Comparison of ENCODE assay signal across 1 cellular context in genomic region chr6:129749749-129750120, GRCh38.
TF ChIP-seq lines count a peak whose summit lies in the region.

No MANE protein-coding gene starts in this region.

TF ChIP-seq in HCT116, 20 proteins besides CTCF, POLR2A, EP300 and RAD21 (continued from another document):
- TF ChIP-seq, protein P1, sequence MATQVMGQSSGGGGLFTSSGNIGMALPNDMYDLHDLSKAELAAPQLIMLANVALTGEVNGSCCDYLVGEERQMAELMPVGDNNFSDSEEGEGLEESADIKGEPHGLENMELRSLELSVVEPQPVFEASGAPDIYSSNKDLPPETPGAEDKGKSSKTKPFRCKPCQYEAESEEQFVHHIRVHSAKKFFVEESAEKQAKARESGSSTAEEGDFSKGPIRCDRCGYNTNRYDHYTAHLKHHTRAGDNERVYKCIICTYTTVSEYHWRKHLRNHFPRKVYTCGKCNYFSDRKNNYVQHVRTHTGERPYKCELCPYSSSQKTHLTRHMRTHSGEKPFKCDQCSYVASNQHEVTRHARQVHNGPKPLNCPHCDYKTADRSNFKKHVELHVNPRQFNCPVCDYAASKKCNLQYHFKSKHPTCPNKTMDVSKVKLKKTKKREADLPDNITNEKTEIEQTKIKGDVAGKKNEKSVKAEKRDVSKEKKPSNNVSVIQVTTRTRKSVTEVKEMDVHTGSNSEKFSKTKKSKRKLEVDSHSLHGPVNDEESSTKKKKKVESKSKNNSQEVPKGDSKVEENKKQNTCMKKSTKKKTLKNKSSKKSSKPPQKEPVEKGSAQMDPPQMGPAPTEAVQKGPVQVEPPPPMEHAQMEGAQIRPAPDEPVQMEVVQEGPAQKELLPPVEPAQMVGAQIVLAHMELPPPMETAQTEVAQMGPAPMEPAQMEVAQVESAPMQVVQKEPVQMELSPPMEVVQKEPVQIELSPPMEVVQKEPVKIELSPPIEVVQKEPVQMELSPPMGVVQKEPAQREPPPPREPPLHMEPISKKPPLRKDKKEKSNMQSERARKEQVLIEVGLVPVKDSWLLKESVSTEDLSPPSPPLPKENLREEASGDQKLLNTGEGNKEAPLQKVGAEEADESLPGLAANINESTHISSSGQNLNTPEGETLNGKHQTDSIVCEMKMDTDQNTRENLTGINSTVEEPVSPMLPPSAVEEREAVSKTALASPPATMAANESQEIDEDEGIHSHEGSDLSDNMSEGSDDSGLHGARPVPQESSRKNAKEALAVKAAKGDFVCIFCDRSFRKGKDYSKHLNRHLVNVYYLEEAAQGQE (IDR thresholded peaks at IDR 0.05; ENCODE audit: low read depth) = no peak
- peak; percentile 67 for TF ChIP-seq TCF7L2 (IDR thresholded peaks at IDR 0.05; ENCODE audit: borderline replicate concordance, extremely low read depth, insufficient read depth, insufficient read length)
- peak; percentile 12; the same call in 1 of the 2 replicates for TF ChIP-seq EGR1 (IDR thresholded peaks at IDR 0.05; ENCODE audit: low read depth)
- peak; percentile 43 for TF ChIP-seq FOSL1 (IDR thresholded peaks at IDR 0.05; ENCODE audit: low read depth)
- TF ChIP-seq YY1 (IDR thresholded peaks at IDR 0.05; ENCODE audit: extremely low read depth, insufficient replicate concordance, low read depth, low read length) = peak; percentile 28
- no peak for TF ChIP-seq EZH2phosphoT487 (IDR thresholded peaks at IDR 0.05; ENCODE audit: borderline replicate concordance)
- TF ChIP-seq SRF (IDR thresholded peaks at IDR 0.05; ENCODE audit: low read depth) = 0 out of 2 replicates have a peak, but pooled peaks have one; percentile 30
- TF ChIP-seq EZH2 (IDR thresholded peaks at IDR 0.05) = no peak
- TF ChIP-seq SIN3A (IDR thresholded peaks at IDR 0.05; ENCODE audit: low read depth) = peak; percentile 63
- TF ChIP-seq JUND (IDR thresholded peaks at IDR 0.05) = 0 out of 2 replicates have a peak, but pooled peaks have one; percentile 9
TF ChIP-seq in HCT116: peak in this region for 10.
